18 cellular contexts compared by ENCODE assay signal in genomic region chr13:31282741-31283455, GRCh38.
"Had no signal": no experiment of that assay in that cellular context is flagged by ENCODE, and none has a peak within 500 bp of the region (broad histone marks: within the 10 kb centered on the region; RNA-seq: fewer than 3 reads in every experiment).

No MANE protein-coding gene starts in this region.

- H3K27me3 Mint-ChIP-seq: memory B cell, T-cell had no signal

- H3K4me1 Mint-ChIP-seq: memory B cell, natural killer cell, T-cell had no signal

- H3K27ac Mint-ChIP-seq: activated T-helper 1 cell treated with anti-CD3 and anti-CD28 coated beads, Interleukin-12 subunit alpha, Interleukin-12 subunit beta, Interleukin-2, Interleukin-4 antibody, amounts not matched to agents 30 ng/mL and 10 ng/mL and 1 ng/mL, durations not matched to agents 14 hours and 24 hours and 36 hours; memory B cell; natural killer cell; T-cell had no signal

- H3K4me1 ChIP-seq: colonic mucosa, left lung had no signal

- H3K4me3 ChIP-seq: colonic mucosa, left lung had no signal

- H3K4me3 Mint-ChIP-seq: activated T-helper 1 cell treated with anti-CD3 and anti-CD28 coated beads, Interleukin-12 subunit alpha, Interleukin-12 subunit beta, Interleukin-2, Interleukin-4 antibody, amounts not matched to agents 30 ng/mL and 10 ng/mL and 1 ng/mL, durations not matched to agents 14 hours and 24 hours and 36 hours; memory B cell; natural killer cell; T-cell had no signal

- H3K36me3 ChIP-seq: colonic mucosa had no signal

- ATAC-seq: esophagus mucosa, left lung, natural killer cell, T-cell had no signal

- H3K27me3 ChIP-seq: colonic mucosa, left lung, neutrophil had no signal

- H3K9me3 ChIP-seq: colonic mucosa had no signal

- H3K9me3 Mint-ChIP-seq: activated T-helper 1 cell treated with anti-CD3 and anti-CD28 coated beads, Interleukin-12 subunit alpha, Interleukin-12 subunit beta, Interleukin-2, Interleukin-4 antibody, amounts not matched to agents 30 ng/mL and 10 ng/mL and 1 ng/mL, durations not matched to agents 14 hours and 24 hours and 36 hours had no signal

- H3K27ac ChIP-seq: colonic mucosa, left lung, neutrophil had no signal

- DNase-seq: activated CD4-positive, CD25-positive, alpha-beta regulatory T cell treated with anti-CD3 and anti-CD28 coated beads, Interleukin-2, amount 50 U/mL, for 72 hours; activated CD8-positive, alpha-beta memory T cell treated with anti-CD3 and anti-CD28 coated beads for 24 hours; anterior cingulate cortex; colonic mucosa; hypothalamus; kidney; left lung; natural killer cell; stimulated activated CD4-positive, alpha-beta T cell treated with anti-CD3 and anti-CD28 coated beads, Interleukin-12 subunit alpha, Interleukin-12 subunit beta, amount 100 ng/mL, for 4 hours; stimulated activated naive CD4-positive, alpha-beta T cell treated with Interleukin-2 at 50 U/mL for 16 hours; substantia nigra; T-cell; T-helper 9 cell; trophoblast cell had no signal
